10 cellular contexts compared by ENCODE assay signal in the genomic region with DNA sequence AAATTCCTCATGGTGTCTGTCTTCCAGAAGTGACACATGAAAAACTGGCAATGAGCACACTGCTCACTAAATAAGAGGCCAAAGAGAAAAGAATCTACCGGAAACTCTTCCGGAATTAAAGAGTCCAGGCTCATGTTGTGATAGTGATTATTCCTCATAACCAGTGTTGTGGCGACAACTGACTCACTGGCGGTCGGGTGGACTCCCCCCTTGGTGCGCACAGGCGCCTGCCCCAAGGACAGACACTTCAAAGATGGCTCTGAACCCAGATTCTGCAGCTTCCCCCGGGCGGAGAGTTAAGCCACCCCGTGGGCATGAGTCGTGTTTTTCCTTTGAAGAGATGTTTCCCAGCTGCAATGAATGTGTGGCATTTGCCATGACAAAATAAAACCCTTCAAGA. TPM values are rescaled to one million over a fixed set of nuclear protein-coding genes. Genes with fewer than 3 reads are reported as not detected.
A peak's percentile ranks its signal among the peaks of the same experiment; 100 is the strongest.
DNase-seq lines count a peak whose midpoint lies in the region; ATAC-seq and TF ChIP-seq lines count a peak whose summit lies in the region.
"Had no signal": no experiment of that assay in that cellular context is flagged by ENCODE, and none has a peak within 500 bp of the region (broad histone marks: within the 10 kb centered on the region; RNA-seq: fewer than 3 reads in every experiment).

No MANE protein-coding gene starts in this region.

- H3K4me3 ChIP-seq in AG10803 (ENCODE audit: low read length), result peak overlapping the region; percentile 37

- no peak for ATAC-seq in GM19455 (IDR thresholded peaks at IDR 0.05; ENCODE audit: unreplicated experiment)
- no peak for ATAC-seq in GM21717 (IDR thresholded peaks at IDR 0.05; ENCODE audit: unreplicated experiment)
- ATAC-seq in GM21576 (IDR thresholded peaks at IDR 0.05; ENCODE audit: unreplicated experiment), result no peak
- ATAC-seq: activated CD4-positive, CD25-positive, alpha-beta regulatory T cell treated with anti-CD3 and anti-CD28 coated beads, Interleukin-2, amount 50 U/mL, for 24 hours; naive thymus-derived CD4-positive, alpha-beta T cell had no signal

- DNase-seq in AG10803 (ENCODE audit: low read depth) (peak; percentile 74), LHCN-M2 (ENCODE audit: low read depth) (peak; percentile 78), dermis microvascular lymphatic vessel endothelial cell (ENCODE audit: low read depth in 2 of 2) (peak; percentile 26 to 82), occipital lobe (lab: John Stamatoyannopoulos, UW) (peak; percentile 13), NCI-H128 (lab: John Stamatoyannopoulos, UW; ENCODE audit: unreplicated experiment) (no peak)
- DNase-seq: naive thymus-derived CD4-positive, alpha-beta T cell had no signal

- no peak for TF ChIP-seq CTCF in AG10803 (conservative IDR thresholded peaks at IDR 0.05; ENCODE audit: low read length)

RNA-seq across cellular contexts. Expression of a gene that starts 10.3 kb away (rescaled TPM):
- total RNA-seq in LHCN-M2 (2014; rRNA removed), result 4.9 and 7.1 TPM in 2 replicates
- polyA plus RNA-seq in LHCN-M2 (2012), result 9.2 TPM
- 1.3 and 3.4 TPM in 2 replicates for total RNA-seq in dermis microvascular lymphatic vessel endothelial cell
- total RNA-seq in occipital lobe, result 7.6 TPM
